8 cellular contexts compared by ENCODE assay signal in genomic region chr16:4114257-4115208, GRCh38. TPM values are rescaled to one million over a fixed set of nuclear protein-coding genes. Genes with fewer than 3 reads are reported as not detected.
DNase-seq lines count a peak whose midpoint lies in the region; ATAC-seq and TF ChIP-seq lines count a peak whose summit lies in the region.
"Had no signal": no experiment of that assay in that cellular context is flagged by ENCODE, and none has a peak within 500 bp of the region (broad histone marks: within the 10 kb centered on the region; RNA-seq: fewer than 3 reads in every experiment).

No MANE protein-coding gene starts in this region.

- DNase-seq in HFFc6 = no peak
- no peak for DNase-seq in activated T-helper 1 cell treated with anti-CD3 and anti-CD28 coated beads, Interleukin-12 subunit alpha, Interleukin-12 subunit beta, Interleukin-2, Interleukin-4 antibody, amounts not matched to agents 30 ng/mL and 10 ng/mL and 1 ng/mL, durations not matched to agents 14 hours and 24 hours and 36 hours (ENCODE audit: low spot score)
- no peak for DNase-seq in stimulated activated effector memory CD8-positive, alpha-beta T cell treated with anti-CD3 and anti-CD28 coated beads, Interleukin-12 subunit alpha, Interleukin-12 subunit beta, amount 100 ng/mL, for 72 hours (ENCODE audit: low spot score in 2 of 2)
- no peak for DNase-seq in NCI-H2227 (lab: John Stamatoyannopoulos, UW; ENCODE audit: unreplicated experiment)
- no peak for DNase-seq in NCI-H748 (lab: John Stamatoyannopoulos, UW; ENCODE audit: unreplicated experiment)
- DNase-seq in MV-4-11 (lab: John Stamatoyannopoulos, UW) = no peak
- DNase-seq: NCI-H748 treated with DMSO at 0.1 percent for 48 hours had no signal

- no peaks in the 10 kb centered on the region for H3K9me3 Mint-ChIP-seq in HFFc6
- no peaks in the 10 kb centered on the region for H3K9me3 Mint-ChIP-seq in activated T-helper 1 cell treated with anti-CD3 and anti-CD28 coated beads, Interleukin-12 subunit alpha, Interleukin-12 subunit beta, Interleukin-2, Interleukin-4 antibody, amounts not matched to agents 30 ng/mL and 10 ng/mL and 1 ng/mL, durations not matched to agents 14 hours and 24 hours and 36 hours
- no peaks in the 10 kb centered on the region for H3K9me3 Mint-ChIP-seq in stimulated activated effector memory CD8-positive, alpha-beta T cell treated with anti-CD3 and anti-CD28 coated beads, Interleukin-12 subunit alpha, Interleukin-12 subunit beta, amount 100 ng/mL, for 72 hours

- no peak for ATAC-seq in stimulated activated effector memory CD8-positive, alpha-beta T cell treated with anti-CD3 and anti-CD28 coated beads, Interleukin-12 subunit alpha, Interleukin-12 subunit beta, amount 100 ng/mL, for 72 hours

- intact Hi-C loops in activated T-helper 1 cell treated with anti-CD3 and anti-CD28 coated beads, Interleukin-12 subunit alpha, Interleukin-12 subunit beta, Interleukin-2, Interleukin-4 antibody, amounts not matched to agents 30 ng/mL and 10 ng/mL and 1 ng/mL, durations not matched to agents 14 hours and 24 hours and 36 hours (cut with micrococcal nuclease) = loop anchor here (5.0 to 10.0 kb wide), 2 partner anchors 150 to 193 kb away; no protein-coding TSS in a partner anchor

- TF ChIP-seq CTCF in HFFc6 (IDR thresholded peaks at IDR 0.05) = no peak

- H3K4me3 ChIP-seq in iPS-18a (ENCODE audit: low read length) = peak overlapping the region; percentile 60

- peak overlapping the region; percentile 91 for H3K4me3 Mint-ChIP-seq in HFFc6
- H3K4me3 Mint-ChIP-seq in activated T-helper 1 cell treated with anti-CD3 and anti-CD28 coated beads, Interleukin-12 subunit alpha, Interleukin-12 subunit beta, Interleukin-2, Interleukin-4 antibody, amounts not matched to agents 30 ng/mL and 10 ng/mL and 1 ng/mL, durations not matched to agents 14 hours and 24 hours and 36 hours = peak overlapping the region; percentile 81
- peak overlapping the region; percentile 61 for H3K4me3 Mint-ChIP-seq in stimulated activated effector memory CD8-positive, alpha-beta T cell treated with anti-CD3 and anti-CD28 coated beads, Interleukin-12 subunit alpha, Interleukin-12 subunit beta, amount 100 ng/mL, for 72 hours

- peaks cover 27% of the 10 kb centered on the region for H3K27me3 ChIP-seq in iPS-18a (ENCODE audit: control insufficient read depth, insufficient read depth, low read length)

- no peaks in the 10 kb centered on the region for H3K4me1 ChIP-seq in iPS-18a (ENCODE audit: control insufficient read depth, low read depth, low read length)

- H3K36me3 ChIP-seq in iPS-18a (ENCODE audit: control insufficient read depth, low read depth, low read length) = no peaks in the 10 kb centered on the region

- H3K36me3 Mint-ChIP-seq in HFFc6 (ENCODE audit: low read depth) = peaks cover 22% of the 10 kb centered on the region
- H3K36me3 Mint-ChIP-seq in activated T-helper 1 cell treated with anti-CD3 and anti-CD28 coated beads, Interleukin-12 subunit alpha, Interleukin-12 subunit beta, Interleukin-2, Interleukin-4 antibody, amounts not matched to agents 30 ng/mL and 10 ng/mL and 1 ng/mL, durations not matched to agents 14 hours and 24 hours and 36 hours (ENCODE audit: low read depth) = peaks cover 19% of the 10 kb centered on the region
- H3K36me3 Mint-ChIP-seq in stimulated activated effector memory CD8-positive, alpha-beta T cell treated with anti-CD3 and anti-CD28 coated beads, Interleukin-12 subunit alpha, Interleukin-12 subunit beta, amount 100 ng/mL, for 72 hours = peaks cover 10% of the 10 kb centered on the region

- H3K9me3 ChIP-seq in iPS-18a (ENCODE audit: control insufficient read depth, low read depth, low read length) = no peaks in the 10 kb centered on the region

- peaks cover 50% of the 10 kb centered on the region for H3K4me1 Mint-ChIP-seq in HFFc6 (ENCODE audit: low read depth)
- H3K4me1 Mint-ChIP-seq in activated T-helper 1 cell treated with anti-CD3 and anti-CD28 coated beads, Interleukin-12 subunit alpha, Interleukin-12 subunit beta, Interleukin-2, Interleukin-4 antibody, amounts not matched to agents 30 ng/mL and 10 ng/mL and 1 ng/mL, durations not matched to agents 14 hours and 24 hours and 36 hours (ENCODE audit: low read depth) = peaks cover 57% of the 10 kb centered on the region
- peaks cover 62% of the 10 kb centered on the region for H3K4me1 Mint-ChIP-seq in stimulated activated effector memory CD8-positive, alpha-beta T cell treated with anti-CD3 and anti-CD28 coated beads, Interleukin-12 subunit alpha, Interleukin-12 subunit beta, amount 100 ng/mL, for 72 hours

- no peak overlapping the region for H3K9ac ChIP-seq in iPS-18a (ENCODE audit: low read length)

- no peak overlapping the region for H3K27ac ChIP-seq in iPS-18a (ENCODE audit: low read length)

- no peak overlapping the region; the same call in 1 of the 2 replicates for H3K27ac Mint-ChIP-seq in HFFc6
- H3K27ac Mint-ChIP-seq in activated T-helper 1 cell treated with anti-CD3 and anti-CD28 coated beads, Interleukin-12 subunit alpha, Interleukin-12 subunit beta, Interleukin-2, Interleukin-4 antibody, amounts not matched to agents 30 ng/mL and 10 ng/mL and 1 ng/mL, durations not matched to agents 14 hours and 24 hours and 36 hours = no peak overlapping the region
- H3K27ac Mint-ChIP-seq in stimulated activated effector memory CD8-positive, alpha-beta T cell treated with anti-CD3 and anti-CD28 coated beads, Interleukin-12 subunit alpha, Interleukin-12 subunit beta, amount 100 ng/mL, for 72 hours = no peak overlapping the region

- no peaks in the 10 kb centered on the region for H3K27me3 Mint-ChIP-seq in HFFc6 (ENCODE audit: insufficient read depth)
- H3K27me3 Mint-ChIP-seq in activated T-helper 1 cell treated with anti-CD3 and anti-CD28 coated beads, Interleukin-12 subunit alpha, Interleukin-12 subunit beta, Interleukin-2, Interleukin-4 antibody, amounts not matched to agents 30 ng/mL and 10 ng/mL and 1 ng/mL, durations not matched to agents 14 hours and 24 hours and 36 hours (ENCODE audit: insufficient read depth) = peaks cover 12% of the 10 kb centered on the region

RNA-seq across cellular contexts. Expression of gene ADCY9, which starts 1.7 kb away (rescaled TPM):
- total RNA-seq in HFFc6 (2021; fragmentation: NEBNext Ultra II Directional; extraction: Animal tissue kit (Norgen Biotek cat#: 25700)) = 10 to 100 TPM; 20.8 to 24.8 (median 22.6) TPM
- 9.4 and 9.7 TPM in 2 replicates for total RNA-seq in activated T-helper 1 cell treated with anti-CD3 and anti-CD28 coated beads, Interleukin-12 subunit alpha, Interleukin-12 subunit beta, Interleukin-2, Interleukin-4 antibody, amounts not matched to agents 30 ng/mL and 10 ng/mL and 1 ng/mL, durations not matched to agents 14 hours and 24 hours and 36 hours
